ENCODE assay signal across 8 cellular contexts in genomic region chr17:59783221-59784016, GRCh38.
A peak's percentile ranks its signal among the peaks of the same experiment; 100 is the strongest.
DNase-seq lines count a peak whose midpoint lies in the region; ATAC-seq and TF ChIP-seq lines count a peak whose summit lies in the region.

No MANE protein-coding gene starts in this region.

- peak overlapping the region; percentile 98 for H3K27ac Mint-ChIP-seq in activated T-cell treated with anti-CD3 and anti-CD28 coated beads, Interleukin-2, amount 50 U/mL, for 24 hours
- peak overlapping the region; percentile 85 for H3K27ac Mint-ChIP-seq in WTC11
- peak overlapping the region; percentile 90 for H3K27ac Mint-ChIP-seq in stimulated activated memory B cell treated with anti-CD40 and anti-IgM and Interleukin-4, amounts not matched to agents 10 μg/mL and 1 μg/mL and 100 μg/mL, for 72 hours

- no peak for ATAC-seq in WTC11
- no peak for ATAC-seq in stimulated activated memory B cell treated with anti-CD40 and anti-IgM and Interleukin-4, amounts not matched to agents 10 μg/mL and 1 μg/mL and 100 μg/mL, for 72 hours
- ATAC-seq in GM18498 (IDR thresholded peaks at IDR 0.05; ENCODE audit: unreplicated experiment), result no peak

- no peaks in the 10 kb centered on the region for H3K9me3 Mint-ChIP-seq in activated T-cell treated with anti-CD3 and anti-CD28 coated beads, Interleukin-2, amount 50 U/mL, for 24 hours
- no peaks in the 10 kb centered on the region for H3K9me3 Mint-ChIP-seq in WTC11
- H3K9me3 Mint-ChIP-seq in stimulated activated memory B cell treated with anti-CD40 and anti-IgM and Interleukin-4, amounts not matched to agents 10 μg/mL and 1 μg/mL and 100 μg/mL, for 72 hours, result no peaks in the 10 kb centered on the region

- TF ChIP-seq CTCF in WTC11 (IDR thresholded peaks at IDR 0.05), result no peak
- TF ChIP-seq CTCF in fibroblast of villous mesenchyme (IDR thresholded peaks at IDR 0.05; ENCODE audit: insufficient read depth, low read depth, low read length), result no peak

- H3K27me3 Mint-ChIP-seq in activated T-cell treated with anti-CD3 and anti-CD28 coated beads, Interleukin-2, amount 50 U/mL, for 24 hours, result no peaks in the 10 kb centered on the region
- no peaks in the 10 kb centered on the region for H3K27me3 Mint-ChIP-seq in WTC11 (ENCODE audit: low read depth)
- H3K27me3 Mint-ChIP-seq in stimulated activated memory B cell treated with anti-CD40 and anti-IgM and Interleukin-4, amounts not matched to agents 10 μg/mL and 1 μg/mL and 100 μg/mL, for 72 hours, result no peaks in the 10 kb centered on the region

- no peak for DNase-seq in activated T-cell treated with anti-CD3 and anti-CD28 coated beads, Interleukin-2, amount 50 U/mL, for 24 hours
- no peak for DNase-seq in activated T-cell treated with anti-CD3 and anti-CD28 coated beads, Interleukin-2, amount 50 U/mL, for 48 hours
- DNase-seq in WTC11 (ENCODE audit: low spot score) (no peak), fibroblast of villous mesenchyme (ENCODE audit: low read depth) (peak; percentile 87), NCI-H2029 (lab: John Stamatoyannopoulos, UW) (no peak), mucosa of gallbladder (ENCODE audit: low spot score) (no peak)

- no peak overlapping the region for H3K4me3 ChIP-seq in fibroblast of villous mesenchyme (ENCODE audit: low read depth, low read length)

- CTCF ChIA-PET in WTC11 (lab: Charles Lee), result no interaction called here

- POLR2A ChIA-PET in WTC11 (lab: Charles Lee), result interaction anchor here (0.6 to 1.1 kb wide), 2 partner anchors 110 to 1777 kb away, joined by 3 read pairs; no protein-coding TSS in a partner anchor

- peak overlapping the region; percentile 61 for H3K4me3 Mint-ChIP-seq in activated T-cell treated with anti-CD3 and anti-CD28 coated beads, Interleukin-2, amount 50 U/mL, for 24 hours
- H3K4me3 Mint-ChIP-seq in WTC11, result no peak overlapping the region
- peak overlapping the region; percentile 43 for H3K4me3 Mint-ChIP-seq in stimulated activated memory B cell treated with anti-CD40 and anti-IgM and Interleukin-4, amounts not matched to agents 10 μg/mL and 1 μg/mL and 100 μg/mL, for 72 hours

- peaks cover 64% of the 10 kb centered on the region for H3K36me3 Mint-ChIP-seq in activated T-cell treated with anti-CD3 and anti-CD28 coated beads, Interleukin-2, amount 50 U/mL, for 24 hours (ENCODE audit: low read depth)
- H3K36me3 Mint-ChIP-seq in WTC11, result no peaks in the 10 kb centered on the region
- peaks cover 29% of the 10 kb centered on the region for H3K36me3 Mint-ChIP-seq in stimulated activated memory B cell treated with anti-CD40 and anti-IgM and Interleukin-4, amounts not matched to agents 10 μg/mL and 1 μg/mL and 100 μg/mL, for 72 hours

- peaks cover 75% of the 10 kb centered on the region for H3K4me1 Mint-ChIP-seq in activated T-cell treated with anti-CD3 and anti-CD28 coated beads, Interleukin-2, amount 50 U/mL, for 24 hours (ENCODE audit: low read depth)
- peaks cover 39% of the 10 kb centered on the region for H3K4me1 Mint-ChIP-seq in WTC11
- H3K4me1 Mint-ChIP-seq in stimulated activated memory B cell treated with anti-CD40 and anti-IgM and Interleukin-4, amounts not matched to agents 10 μg/mL and 1 μg/mL and 100 μg/mL, for 72 hours, result peaks cover 45% of the 10 kb centered on the region

TF ChIP-seq in WTC11, 78 proteins besides CTCF, POLR2A, EP300 and RAD21:
- no peak for TF ChIP-seq MAX (CRISPR knock-in tag; IDR thresholded peaks at IDR 0.05)
- no peak for TF ChIP-seq ATF3 (CRISPR knock-in tag; conservative IDR thresholded peaks at IDR 0.05)
- no peak for TF ChIP-seq RORB (CRISPR knock-in tag; IDR thresholded peaks at IDR 0.05)
- TF ChIP-seq SOX15 (CRISPR knock-in tag; IDR thresholded peaks at IDR 0.05), result no peak
